10 cellular contexts compared by ENCODE assay signal in the genomic region with DNA sequence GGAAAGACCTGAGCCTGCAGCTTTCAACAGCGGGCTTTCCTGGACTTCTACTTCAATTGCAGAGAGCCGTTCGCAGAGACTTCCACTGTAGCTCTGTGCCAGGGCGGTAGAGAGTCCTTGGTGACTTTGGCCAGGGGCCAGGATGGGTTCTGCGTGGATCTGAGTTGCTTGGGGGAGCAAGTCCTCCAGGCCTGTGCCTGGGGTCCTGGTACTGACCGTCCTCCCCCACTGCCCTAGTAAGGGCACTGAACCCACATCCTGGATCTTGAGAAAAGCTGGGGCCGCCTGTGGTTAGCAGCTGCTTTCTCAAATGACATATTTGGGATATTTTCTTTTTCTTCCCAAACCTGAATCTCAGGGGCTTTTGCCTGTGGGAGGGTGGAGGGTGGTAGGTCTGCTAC. TPM values are rescaled to one million over a fixed set of nuclear protein-coding genes. Genes with fewer than 3 reads are reported as not detected.
DNase-seq lines count a peak whose midpoint lies in the region; ATAC-seq lines count a peak whose summit lies in the region.
"Had no signal": no experiment of that assay in that cellular context is flagged by ENCODE, and none has a peak within 500 bp of the region (broad histone marks: within the 10 kb centered on the region; RNA-seq: fewer than 3 reads in every experiment).

No MANE protein-coding gene starts in this region.

- DNase-seq in DMS153 treated with DMSO at 0.1 percent for 48 hours (lab: John Stamatoyannopoulos, UW; ENCODE audit: unreplicated experiment) (peak; percentile 11), DMS153 (lab: John Stamatoyannopoulos, UW) (no peak), iris pigment epithelial cell (ENCODE audit: low read depth) (peak; percentile 55), smooth muscle cell of the brain vasculature (ENCODE audit: low read depth, low spot score) (peak; percentile 67), NCI-H1048 (lab: John Stamatoyannopoulos, UW) (no peak)
- no peak for DNase-seq in activated naive CD8-positive, alpha-beta T cell treated with anti-CD3 and anti-CD28 coated beads for 36 hours

- no peak for ATAC-seq in HG02588 (IDR thresholded peaks at IDR 0.05; ENCODE audit: unreplicated experiment)
- ATAC-seq in HG02759 (IDR thresholded peaks at IDR 0.05; ENCODE audit: unreplicated experiment) = no peak
- ATAC-seq: HCT116 had no signal

- peaks cover 19% of the 10 kb centered on the region for H3K36me3 Mint-ChIP-seq in activated naive CD8-positive, alpha-beta T cell treated with anti-CD3 and anti-CD28 coated beads for 36 hours

- H3K9me3 Mint-ChIP-seq in activated naive CD8-positive, alpha-beta T cell treated with anti-CD3 and anti-CD28 coated beads for 36 hours = no peaks in the 10 kb centered on the region
- H3K9me3 Mint-ChIP-seq: stimulated activated naive CD8-positive, alpha-beta T cell treated with anti-CD3 and anti-CD28 coated beads, Interleukin-15, Interleukin-2, amounts not matched to agents 100 ng/mL and 50 ng/mL, for 24 hours had no signal

- H3K27ac Mint-ChIP-seq in activated naive CD8-positive, alpha-beta T cell treated with anti-CD3 and anti-CD28 coated beads for 36 hours = peak overlapping the region; percentile 54

- H3K4me3 Mint-ChIP-seq in activated naive CD8-positive, alpha-beta T cell treated with anti-CD3 and anti-CD28 coated beads for 36 hours = no peak overlapping the region
- H3K4me3 Mint-ChIP-seq: stimulated activated naive CD8-positive, alpha-beta T cell treated with anti-CD3 and anti-CD28 coated beads, Interleukin-15, Interleukin-2, amounts not matched to agents 100 ng/mL and 50 ng/mL, for 24 hours had no signal

- peaks cover 48% of the 10 kb centered on the region for H3K4me1 Mint-ChIP-seq in activated naive CD8-positive, alpha-beta T cell treated with anti-CD3 and anti-CD28 coated beads for 36 hours

- H3K27me3 Mint-ChIP-seq in activated naive CD8-positive, alpha-beta T cell treated with anti-CD3 and anti-CD28 coated beads for 36 hours = no peaks in the 10 kb centered on the region
- H3K27me3 Mint-ChIP-seq: stimulated activated naive CD8-positive, alpha-beta T cell treated with anti-CD3 and anti-CD28 coated beads, Interleukin-15, Interleukin-2, amounts not matched to agents 100 ng/mL and 50 ng/mL, for 24 hours had no signal

RNA-seq across cellular contexts. Expression of gene PGS1, which starts 37.9 kb away (rescaled TPM):
- 10 to 100 TPM; 39.1 to 43.7 TPM for total RNA-seq in activated naive CD8-positive, alpha-beta T cell treated with anti-CD3 and anti-CD28 coated beads for 36 hours

RNA-seq across cellular contexts. Expression of gene SOCS3, which starts 56.4 kb away (rescaled TPM):
- 10 to 100 TPM; 16.6 to 17.9 TPM for total RNA-seq in activated naive CD8-positive, alpha-beta T cell treated with anti-CD3 and anti-CD28 coated beads for 36 hours

Comparison
In these comparisons a context has a peak if more than half of its experiments do, and no peak if none do; other contexts are left out.
1. DNase-seq: peak in DMS153 treated with DMSO at 0.1 percent for 48 hours (single experiment), iris pigment epithelial cell (single experiment) and smooth muscle cell of the brain vasculature (single experiment); none in DMS153 (single experiment), activated naive CD8-positive, alpha-beta T cell treated with anti-CD3 and anti-CD28 coated beads for 36 hours (single experiment) and NCI-H1048 (single experiment).